8 cellular contexts compared by ENCODE assay signal in the genomic region with DNA sequence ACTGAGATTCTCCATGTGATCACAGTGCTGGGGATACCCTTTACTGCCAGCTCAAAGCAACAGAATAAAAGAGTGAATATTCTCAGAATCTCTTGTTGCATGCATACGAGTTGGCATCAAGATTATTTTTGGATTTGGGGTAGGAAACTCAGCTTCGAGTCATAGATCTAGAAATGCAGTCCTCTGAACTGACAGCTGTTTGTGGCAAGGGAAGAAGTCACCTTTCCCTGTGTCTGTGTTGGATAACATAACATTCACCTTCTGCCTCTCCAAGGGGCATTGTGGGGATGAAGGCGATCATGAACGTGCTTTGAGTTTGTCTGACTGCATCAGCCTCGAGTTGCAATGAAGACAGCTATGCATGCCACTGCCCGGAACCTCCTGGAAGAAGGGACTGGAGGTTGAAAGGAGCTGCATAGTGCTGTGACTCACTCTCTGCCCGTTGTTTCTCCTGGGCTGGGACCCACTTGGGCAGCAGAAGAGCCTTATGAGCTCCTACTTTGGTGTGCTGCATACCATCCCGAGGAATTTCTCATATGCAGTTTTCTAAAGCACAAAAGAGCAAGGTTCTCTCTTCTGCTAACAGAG.
A peak's percentile ranks its signal among the peaks of the same experiment; 100 is the strongest.
DNase-seq lines count a peak whose midpoint lies in the region; TF ChIP-seq lines count a peak whose summit lies in the region.

No MANE protein-coding gene starts in this region.

- no peaks in the 10 kb centered on the region for H3K27me3 Mint-ChIP-seq in activated CD4-positive, alpha-beta memory T cell treated with anti-CD3 and anti-CD28 coated beads, Interleukin-2, amount 10 ng/mL, durations not matched to agents 7 days and 5 days

- peaks cover 7 to 31% (median 25%) of the 10 kb centered on the region in 4 donors for H3K4me1 ChIP-seq in stomach

- no peak for TF ChIP-seq CTCF in fibroblast of the aortic adventitia (IDR thresholded peaks at IDR 0.05; ENCODE audit: insufficient read depth, low read length)
- no peak for TF ChIP-seq CTCF in stomach (IDR thresholded peaks at IDR 0.05)

- POLR2A ChIA-PET in activated CD4-positive, alpha-beta memory T cell treated with anti-CD3 and anti-CD28 coated beads, Interleukin-2, amount 10 ng/mL, durations not matched to agents 7 days and 5 days (lab: Charles Lee): interaction anchor here (0.9 to 4.7 kb wide), 26 partner anchors 12 to 1188 kb away, joined by 3 to 80 read pairs (median 4); a partner anchor contains a TSS

- 55 to 75% (median 64%) methylated on average over 8 of the region's 8 CpGs for WGBS in stomach, 5 donors

- H3K4me3 ChIP-seq in fibroblast of the aortic adventitia (ENCODE audit: low read depth, low read length) (peak overlapping the region; percentile 18), stomach (no peak overlapping the region)

- TF ChIP-seq EP300 in stomach (IDR thresholded peaks at IDR 0.05): no peak

- no peaks in the 10 kb centered on the region for H3K9me3 ChIP-seq in stomach

- peak overlapping the region; percentile 99 for H3K27ac Mint-ChIP-seq in activated CD4-positive, alpha-beta memory T cell treated with anti-CD3 and anti-CD28 coated beads, Interleukin-2, amount 10 ng/mL, durations not matched to agents 7 days and 5 days

- CTCF ChIA-PET in activated CD4-positive, alpha-beta memory T cell treated with anti-CD3 and anti-CD28 coated beads, Interleukin-2, amount 10 ng/mL, durations not matched to agents 7 days and 5 days (lab: Charles Lee): interaction anchor here (0.6 to 3.5 kb wide), 24 partner anchors 9 to 1191 kb away, joined by 3 to 57 read pairs (median 6); a partner anchor contains a TSS

- intact Hi-C loops in stomach (cut with DNase I; ENCODE audit: low total_unique reads): no loop called here

- no peak overlapping the region for H3K4me3 Mint-ChIP-seq in activated CD4-positive, alpha-beta memory T cell treated with anti-CD3 and anti-CD28 coated beads, Interleukin-2, amount 10 ng/mL, durations not matched to agents 7 days and 5 days

- DNase-seq in SIG-M5 treated with dmso at 0.1 percent for 504 hours (lab: John Stamatoyannopoulos, UW; ENCODE audit: unreplicated experiment) (peak; percentile 50), SIG-M5 (lab: John Stamatoyannopoulos, UW) (no peak), fibroblast of the aortic adventitia (ENCODE audit: low read depth) (peak; percentile 85), stomach (no peak), DMS153 (lab: John Stamatoyannopoulos, UW) (no peak), GM19240 (ENCODE audit: insufficient read length, low spot score) (no peak), NOMO-1 treated with DMSO at 0.1 percent for 48 hours (lab: John Stamatoyannopoulos, UW; ENCODE audit: unreplicated experiment) (no peak)
- DNase-seq in activated CD4-positive, alpha-beta memory T cell treated with anti-CD3 and anti-CD28 coated beads, Interleukin-2, amount 10 ng/mL, durations not matched to agents 7 days and 5 days: peak; percentile 42

- H3K36me3 Mint-ChIP-seq in activated CD4-positive, alpha-beta memory T cell treated with anti-CD3 and anti-CD28 coated beads, Interleukin-2, amount 10 ng/mL, durations not matched to agents 7 days and 5 days (ENCODE audit: low read depth): peaks cover 36% of the 10 kb centered on the region

- H3K27ac ChIP-seq in stomach: peak overlapping the region; percentile 23 to 77 (median 72)

- peaks cover 72% of the 10 kb centered on the region for H3K4me1 Mint-ChIP-seq in activated CD4-positive, alpha-beta memory T cell treated with anti-CD3 and anti-CD28 coated beads, Interleukin-2, amount 10 ng/mL, durations not matched to agents 7 days and 5 days

- H3K36me3 ChIP-seq in stomach: no peaks in the 10 kb centered on the region

- TF ChIP-seq POLR2A in stomach (IDR thresholded peaks at IDR 0.05): no peak

- no peaks in the 10 kb centered on the region for H3K27me3 ChIP-seq in stomach

- no peaks in the 10 kb centered on the region for H3K9me3 Mint-ChIP-seq in activated CD4-positive, alpha-beta memory T cell treated with anti-CD3 and anti-CD28 coated beads, Interleukin-2, amount 10 ng/mL, durations not matched to agents 7 days and 5 days

Comparison
In these comparisons a context has a peak if more than half of its experiments do, and no peak if none do; other contexts are left out.
1. DNase-seq: peak in SIG-M5 treated with dmso at 0.1 percent for 504 hours (single experiment), activated CD4-positive, alpha-beta memory T cell treated with anti-CD3 and anti-CD28 coated beads, Interleukin-2, amount 10 ng/mL, durations not matched to agents 7 days and 5 days (single experiment) and fibroblast of the aortic adventitia (single experiment); none in SIG-M5 (single experiment), stomach (single experiment), DMS153 (single experiment), GM19240 (single experiment) and NOMO-1 treated with DMSO at 0.1 percent for 48 hours (single experiment).